21 cellular contexts compared by ENCODE assay signal in genomic region chr10:3263747-3264146, GRCh38.
"Had no signal": no experiment of that assay in that cellular context is flagged by ENCODE, and none has a peak within 500 bp of the region (broad histone marks: within the 10 kb centered on the region; RNA-seq: fewer than 3 reads in every experiment).

No MANE protein-coding gene starts in this region.

- H3K36me3 ChIP-seq: brain microvascular endothelial cell, transverse colon had no signal

- ATAC-seq: activated CD8-positive, alpha-beta T cell treated with anti-CD3 and anti-CD28 coated beads, Interleukin-2, amount 10 ng/mL, durations not matched to agents 7 days and 5 days had no signal

- H3K4me3 ChIP-seq: lung, transverse colon had no signal

- H3K27ac ChIP-seq: brain microvascular endothelial cell had no signal

- H3K9me3 Mint-ChIP-seq: activated naive CD8-positive, alpha-beta T cell treated with anti-CD3 and anti-CD28 coated beads for 36 hours; T-helper 1 cell treated with Interleukin-12 subunit alpha and Interleukin-12 subunit beta and Interleukin-4 antibody, amounts not matched to agents 30 μg/mL and 1 μg/mL, for 36 hours had no signal

- H3K27ac Mint-ChIP-seq: activated B cell treated with CpG ODN at 0.5 μM for 24 hours; activated CD8-positive, alpha-beta T cell treated with anti-CD3 and anti-CD28 coated beads, Interleukin-2, amount 10 ng/mL, durations not matched to agents 7 days and 5 days; activated naive CD8-positive, alpha-beta T cell treated with anti-CD3 and anti-CD28 coated beads for 36 hours; immature natural killer cell; T-helper 1 cell treated with Interleukin-12 subunit alpha and Interleukin-12 subunit beta and Interleukin-4 antibody, amounts not matched to agents 30 μg/mL and 1 μg/mL, for 36 hours had no signal

- H3K4me3 Mint-ChIP-seq: activated B cell treated with CpG ODN at 0.5 μM for 24 hours; activated CD8-positive, alpha-beta T cell treated with anti-CD3 and anti-CD28 coated beads, Interleukin-2, amount 10 ng/mL, durations not matched to agents 7 days and 5 days; activated naive CD8-positive, alpha-beta T cell treated with anti-CD3 and anti-CD28 coated beads for 36 hours; T-helper 1 cell treated with Interleukin-12 subunit alpha and Interleukin-12 subunit beta and Interleukin-4 antibody, amounts not matched to agents 30 μg/mL and 1 μg/mL, for 36 hours had no signal

- H3K9me3 ChIP-seq: transverse colon had no signal

- H3K36me3 Mint-ChIP-seq: activated naive CD8-positive, alpha-beta T cell treated with anti-CD3 and anti-CD28 coated beads for 36 hours; immature natural killer cell had no signal

- H3K4me1 Mint-ChIP-seq: activated B cell treated with CpG ODN at 0.5 μM for 24 hours; activated naive CD8-positive, alpha-beta T cell treated with anti-CD3 and anti-CD28 coated beads for 36 hours had no signal

- DNase-seq: activated B cell treated with CpG ODN at 0.5 μM for 24 hours; activated CD4-positive, alpha-beta T cell treated with anti-CD3 and anti-CD28 coated beads for 48 hours; activated CD8-positive, alpha-beta memory T cell treated with anti-CD3 and anti-CD28 coated beads, Interleukin-2, amount 50 U/mL, for 4 hours; activated CD8-positive, alpha-beta T cell treated with anti-CD3 and anti-CD28 coated beads, Interleukin-2, amount 10 ng/mL, durations not matched to agents 7 days and 5 days; activated gamma-delta T cell; activated naive CD8-positive, alpha-beta T cell treated with anti-CD3 and anti-CD28 coated beads for 36 hours; activated T-cell treated with anti-CD3 and anti-CD28 coated beads, Interleukin-2, amount 50 U/mL, for 48 hours; amygdala; brain microvascular endothelial cell; cortex of kidney; effector CD4-positive, alpha-beta T cell; head of caudate nucleus; immature natural killer cell; retina; small intestine; stimulated activated CD4-positive, alpha-beta T cell treated with anti-CD3 and anti-CD28 coated beads, Interleukin-4, amount 100 ng/mL, for 4 hours; stimulated activated CD8-positive, alpha-beta memory T cell treated with anti-CD3 and anti-CD28 coated beads, Interleukin-4, amount 100 ng/mL, for 48 hours; stimulated activated naive CD4-positive, alpha-beta T cell treated with Interleukin-2 at 50 U/mL for 16 hours; transverse colon had no signal

- H3K27me3 ChIP-seq: brain microvascular endothelial cell, transverse colon had no signal
